Comparison of ENCODE assay signal across 7 cellular contexts in genomic region chr6:106300944-106301343, GRCh38.
DNase-seq lines count a peak whose midpoint lies in the region; ATAC-seq, FAIRE-seq and TF ChIP-seq lines count a peak whose summit lies in the region.

No MANE protein-coding gene starts in this region.

- H3K4me3 Mint-ChIP-seq in nephron: no peak overlapping the region
- H3K4me3 Mint-ChIP-seq in stimulated activated effector memory CD8-positive, alpha-beta T cell treated with anti-CD3 and anti-CD28 coated beads, Interleukin-12 subunit alpha, Interleukin-12 subunit beta, amount 100 ng/mL, for 72 hours: no peak overlapping the region
- no peak overlapping the region for H3K4me3 Mint-ChIP-seq in activated T-cell treated with anti-CD3 and anti-CD28 coated beads, Interleukin-2, amount 50 U/mL, for 24 hours

- ATAC-seq in stimulated activated effector memory CD8-positive, alpha-beta T cell treated with anti-CD3 and anti-CD28 coated beads, Interleukin-12 subunit alpha, Interleukin-12 subunit beta, amount 100 ng/mL, for 72 hours: no peak

- H3K27ac Mint-ChIP-seq in nephron: no peak overlapping the region
- H3K27ac Mint-ChIP-seq in stimulated activated effector memory CD8-positive, alpha-beta T cell treated with anti-CD3 and anti-CD28 coated beads, Interleukin-12 subunit alpha, Interleukin-12 subunit beta, amount 100 ng/mL, for 72 hours: no peak overlapping the region
- H3K27ac Mint-ChIP-seq in activated T-cell treated with anti-CD3 and anti-CD28 coated beads, Interleukin-2, amount 50 U/mL, for 24 hours: no peak overlapping the region

- no peaks in the 10 kb centered on the region for H3K9me3 Mint-ChIP-seq in nephron
- H3K9me3 Mint-ChIP-seq in stimulated activated effector memory CD8-positive, alpha-beta T cell treated with anti-CD3 and anti-CD28 coated beads, Interleukin-12 subunit alpha, Interleukin-12 subunit beta, amount 100 ng/mL, for 72 hours: no peaks in the 10 kb centered on the region
- H3K9me3 Mint-ChIP-seq in activated T-cell treated with anti-CD3 and anti-CD28 coated beads, Interleukin-2, amount 50 U/mL, for 24 hours: no peaks in the 10 kb centered on the region

- H3K4me1 Mint-ChIP-seq in nephron: no peaks in the 10 kb centered on the region
- H3K4me1 Mint-ChIP-seq in stimulated activated effector memory CD8-positive, alpha-beta T cell treated with anti-CD3 and anti-CD28 coated beads, Interleukin-12 subunit alpha, Interleukin-12 subunit beta, amount 100 ng/mL, for 72 hours: peaks cover 10% of the 10 kb centered on the region
- peaks cover 33% of the 10 kb centered on the region for H3K4me1 Mint-ChIP-seq in activated T-cell treated with anti-CD3 and anti-CD28 coated beads, Interleukin-2, amount 50 U/mL, for 24 hours (ENCODE audit: low read depth)

- DNase-seq in GM03348 (ENCODE audit: low spot score): peak; percentile 60
- peak; percentile 45 for DNase-seq in MV-4-11 (lab: John Stamatoyannopoulos, UW)
- no peak for DNase-seq in stimulated activated effector memory CD8-positive, alpha-beta T cell treated with anti-CD3 and anti-CD28 coated beads, Interleukin-12 subunit alpha, Interleukin-12 subunit beta, amount 100 ng/mL, for 72 hours (ENCODE audit: low spot score in 2 of 2)
- DNase-seq in activated T-cell treated with anti-CD3 and anti-CD28 coated beads, Interleukin-2, amount 50 U/mL, for 24 hours: no peak
- no peak for DNase-seq in activated naive CD4-positive, alpha-beta T cell treated with anti-CD3 and anti-CD28 coated beads, Interleukin-2, amount 50 U/mL, for 16 hours

- FAIRE-seq in colon (lab: Jason Lieb, UNC): peak; percentile 92

- peaks cover 9% of the 10 kb centered on the region for H3K36me3 Mint-ChIP-seq in nephron (ENCODE audit: low read depth)
- H3K36me3 Mint-ChIP-seq in stimulated activated effector memory CD8-positive, alpha-beta T cell treated with anti-CD3 and anti-CD28 coated beads, Interleukin-12 subunit alpha, Interleukin-12 subunit beta, amount 100 ng/mL, for 72 hours: peaks cover 12% of the 10 kb centered on the region
- H3K36me3 Mint-ChIP-seq in activated T-cell treated with anti-CD3 and anti-CD28 coated beads, Interleukin-2, amount 50 U/mL, for 24 hours (ENCODE audit: low read depth): peaks cover 13% of the 10 kb centered on the region

- peak; percentile 43 to 64 (median 48) for TF ChIP-seq CTCF in nephron (IDR thresholded peaks at IDR 0.05; ENCODE audit: unreplicated experiment in 3 of 3)

- no peaks in the 10 kb centered on the region for H3K27me3 Mint-ChIP-seq in nephron (ENCODE audit: low read depth)
- no peaks in the 10 kb centered on the region for H3K27me3 Mint-ChIP-seq in activated T-cell treated with anti-CD3 and anti-CD28 coated beads, Interleukin-2, amount 50 U/mL, for 24 hours

Comparison
In these comparisons a context has a peak if more than half of its experiments do, and no peak if none do; other contexts are left out.
1. DNase-seq: peak in GM03348 (single experiment) and MV-4-11 (single experiment); none in stimulated activated effector memory CD8-positive, alpha-beta T cell treated with anti-CD3 and anti-CD28 coated beads, Interleukin-12 subunit alpha, Interleukin-12 subunit beta, amount 100 ng/mL, for 72 hours (0 of 2), activated T-cell treated with anti-CD3 and anti-CD28 coated beads, Interleukin-2, amount 50 U/mL, for 24 hours (single experiment) and activated naive CD4-positive, alpha-beta T cell treated with anti-CD3 and anti-CD28 coated beads, Interleukin-2, amount 50 U/mL, for 16 hours (single experiment).